ENCODE assay signal across 8 cellular contexts in genomic region chr17:64919289-64920025, GRCh38. TPM values are rescaled to one million over a fixed set of nuclear protein-coding genes. Genes with fewer than 3 reads are reported as not detected.
DNase-seq lines count a peak whose midpoint lies in the region; ATAC-seq and TF ChIP-seq lines count a peak whose summit lies in the region.
"Not testable (repeated sequence)": the region's sequence is repeated elsewhere in the genome, so short reads cannot be mapped to it uniquely, and the experiment has no call there.

Gene LRRC37A3 (minus strand): TSS chr17:64919478. CDS start chr17:64897257, 22,221 bp downstream.

- peak within 1 kb of the TSS; percentile 72 for H3K4me3 Mint-ChIP-seq in endodermal cell

- H3K9me3 Mint-ChIP-seq in endodermal cell = not testable (repeated sequence)

- not testable (repeated sequence) for H3K4me1 ChIP-seq in HUES6 (ENCODE audit: control insufficient read depth, insufficient read depth, low read length); NT2/D1 (ENCODE audit: insufficient read depth, insufficient read length); endodermal cell (ENCODE audit: control insufficient read depth, insufficient read depth, low read length); mesodermal cell (ENCODE audit: control insufficient read depth, insufficient read depth, low read length, poor library complexity, severe bottlenecking)

- H3K9me3 ChIP-seq in HUES6 (ENCODE audit: control insufficient read depth, insufficient read depth, low read depth, low read length); NT2/D1 (ENCODE audit: insufficient read depth, low read length); endodermal cell (ENCODE audit: control insufficient read depth, low read length); mesodermal cell (ENCODE audit: control insufficient read depth, low read length): not testable (repeated sequence)

- peak; percentile 100 for DNase-seq in DMS 273 (lab: John Stamatoyannopoulos, UW; ENCODE audit: unreplicated experiment)
- peak; percentile 66 for DNase-seq in NT2/D1 (ENCODE audit: low read depth, low spot score)
- peak; percentile 83 for DNase-seq in activated CD8-positive, alpha-beta memory T cell treated with anti-CD3 and anti-CD28 coated beads, Interleukin-2, amount 50 U/mL, for 1 hour (ENCODE audit: extremely low read depth)
- peak; percentile 100 for DNase-seq in endodermal cell
- DNase-seq in stimulated activated CD8-positive, alpha-beta memory T cell treated with anti-CD3 and anti-CD28 coated beads, Interleukin-15, amount 100 ng/mL, for 24 hours (ENCODE audit: low read depth) = peak; percentile 100

- H3K9ac ChIP-seq in HUES6 (ENCODE audit: low read length) (peak within 1 kb of the TSS; percentile 65), NT2/D1 (ENCODE audit: insufficient read length, low read depth) (peak within 1 kb of the TSS; percentile 61), endodermal cell (ENCODE audit: extremely low read depth, low read length, poor library complexity, severe bottlenecking) (peak within 1 kb of the TSS; percentile 72)

- not testable (repeated sequence) for H3K27me3 Mint-ChIP-seq in endodermal cell (ENCODE audit: insufficient read depth)

- peak; percentile 99 for TF ChIP-seq CTCF in endodermal cell (conservative IDR thresholded peaks at IDR 0.05)

- H3K4me1 Mint-ChIP-seq in endodermal cell = peaks cover 14% of the 10 kb centered on the region

- not testable (repeated sequence) for H3K36me3 Mint-ChIP-seq in endodermal cell (ENCODE audit: low read depth)

- ATAC-seq in GM21447 (IDR thresholded peaks at IDR 0.05; ENCODE audit: unreplicated experiment) = peak; percentile 92

- not testable (repeated sequence) for H3K36me3 ChIP-seq in HUES6 (ENCODE audit: control insufficient read depth, insufficient read depth, low read length); NT2/D1 (ENCODE audit: insufficient read depth, insufficient read length, low read length); endodermal cell (ENCODE audit: control insufficient read depth, insufficient read depth, low read length); mesodermal cell (ENCODE audit: control insufficient read depth, insufficient read depth, low read length)

- not testable (repeated sequence) for H3K27me3 ChIP-seq in HUES6 (ENCODE audit: control insufficient read depth, insufficient read depth, low read length); NT2/D1 (ENCODE audit: insufficient read depth, insufficient read length); endodermal cell (ENCODE audit: control insufficient read depth, insufficient read depth, low read length, poor library complexity, severe bottlenecking)

- H3K27ac ChIP-seq in HUES6 (ENCODE audit: low read depth, low read length) (0 out of 2 replicates have a peak within 1 kb of the TSS, but pooled peaks have one; percentile 61), endodermal cell (ENCODE audit: low read depth, low read length) (peak within 1 kb of the TSS; percentile 68), mesodermal cell (ENCODE audit: low read depth, low read length, severe bottlenecking) (peak within 1 kb of the TSS; percentile 72)

- H3K4me3 ChIP-seq in HUES6 (ENCODE audit: low read depth, low read length) (peak within 1 kb of the TSS; percentile 64), NT2/D1 (ENCODE audit: insufficient read length, low read depth) (peak within 1 kb of the TSS; percentile 45), endodermal cell (ENCODE audit: low read length) (peak within 1 kb of the TSS; percentile 76), mesodermal cell (ENCODE audit: extremely low read depth, insufficient read depth, low read length, poor library complexity, severe bottlenecking) (peak within 1 kb of the TSS; percentile 50)

- WGBS in endodermal cell (ENCODE audit: insufficient coverage in 1 of 2, insufficient read length in 1 of 2), 2 experiments = 2 to 4% methylated on average over 23 to 60 of the region's 70 CpGs
- 2 to 3% methylated on average over 31 to 40 of the region's 70 CpGs for WGBS in mesodermal cell (ENCODE audit: insufficient coverage in 2 of 2), 2 experiments

- H3K27ac Mint-ChIP-seq in endodermal cell = peak within 1 kb of the TSS; percentile 90

RNA-seq across cellular contexts. Expression of gene LRRC37A3, which starts in this region (rescaled TPM):
- total RNA-seq in endodermal cell = 10 to 100 TPM; 18.1 to 25.3 TPM
- polyA plus RNA-seq in endodermal cell (2013, experiment 1 of 2) = 3.6 TPM
- polyA plus RNA-seq in endodermal cell (2013, experiment 2 of 2) = 5.6 TPM
- 4.8 TPM for polyA plus RNA-seq in mesodermal cell (2013, experiment 1 of 2)
- polyA plus RNA-seq in mesodermal cell (2013, experiment 2 of 2) = 2.8 TPM

Comparison
In these comparisons a context has a peak if more than half of its experiments do, and no peak if none do; other contexts are left out.
1. Peak in every context shown above with its lines: DNase-seq, ATAC-seq, H3K4me3 ChIP-seq and H3K27ac ChIP-seq.